10 cellular contexts compared by ENCODE assay signal in genomic region chr18:48842259-48843061, GRCh38.
A peak's percentile ranks its signal among the peaks of the same experiment; 100 is the strongest.
DNase-seq lines count a peak whose midpoint lies in the region; ATAC-seq, FAIRE-seq and TF ChIP-seq lines count a peak whose summit lies in the region.
"Had no signal": no experiment of that assay in that cellular context is flagged by ENCODE, and none has a peak within 500 bp of the region (broad histone marks: within the 10 kb centered on the region; RNA-seq: fewer than 3 reads in every experiment).

No MANE protein-coding gene starts in this region.

- no peak for TF ChIP-seq CTCF in OCI-LY7 (conservative IDR thresholded peaks at IDR 0.05; ENCODE audit: low read length)

- no peaks in the 10 kb centered on the region for H3K9me3 ChIP-seq in OCI-LY7 (ENCODE audit: low read length)

- POLR2A ChIA-PET in OCI-LY7 (lab: Charles Lee), result no interaction called here

- no peaks in the 10 kb centered on the region for H3K36me3 Mint-ChIP-seq in activated naive CD4-positive, alpha-beta T cell treated with anti-CD3 and anti-CD28 coated beads, Interleukin-2, amount 50 U/mL, for 72 hours

- no peaks in the 10 kb centered on the region for H3K79me2 ChIP-seq in OCI-LY7 (ENCODE audit: insufficient read depth, low read depth, low read length)

- peak overlapping the region; percentile 14; the same call in 1 of the 2 replicates for H2AFZ ChIP-seq in OCI-LY7 (ENCODE audit: low read length)

- ATAC-seq in activated naive CD4-positive, alpha-beta T cell treated with anti-CD3 and anti-CD28 coated beads, Interleukin-2, amount 50 U/mL, for 72 hours, result peak; percentile 58 to 76
- ATAC-seq in stimulated activated naive CD8-positive, alpha-beta T cell treated with anti-CD3 and anti-CD28 coated beads, Interleukin-15, Interleukin-2, amounts not matched to agents 100 U/mL and 50 U/mL, for 24 hours, result peak; percentile 51
- ATAC-seq in HG03460 (IDR thresholded peaks at IDR 0.05; ENCODE audit: unreplicated experiment) (no peak), HG02763 (IDR thresholded peaks at IDR 0.05; ENCODE audit: unreplicated experiment) (no peak)

- no TSS peak for BruUV-seq in OCI-LY7 (replicated peaks; lab: Mats Ljungman, UMichigan)

- H3K27ac Mint-ChIP-seq in activated naive CD4-positive, alpha-beta T cell treated with anti-CD3 and anti-CD28 coated beads, Interleukin-2, amount 50 U/mL, for 72 hours, result peak overlapping the region; percentile 53 to 70

- peak overlapping the region; percentile 56 for H3K4me2 ChIP-seq in OCI-LY7 (ENCODE audit: low read length)

- H3K9me3 Mint-ChIP-seq in activated naive CD4-positive, alpha-beta T cell treated with anti-CD3 and anti-CD28 coated beads, Interleukin-2, amount 50 U/mL, for 72 hours, result peaks cover 11 to 17% of the 10 kb centered on the region in 2 donors

- no peaks in the 10 kb centered on the region for H4K20me1 ChIP-seq in OCI-LY7 (ENCODE audit: insufficient read depth, low read length)

- no peak overlapping the region for H3K4me3 ChIP-seq in OCI-LY7 (ENCODE audit: low read depth, low read length, poor library complexity, severe bottlenecking)

- FAIRE-seq in GM19239 (lab: Jason Lieb, UNC), result no peak
- FAIRE-seq: colon had no signal

- intact Hi-C loops in OCI-LY7 (cut with micrococcal nuclease; ENCODE audit: unreplicated experiment), result no loop called here

- H3K4me1 ChIP-seq in OCI-LY7 (ENCODE audit: insufficient read depth, low read length, poor library complexity, severe bottlenecking), result peaks cover 32% of the 10 kb centered on the region

- no peaks in the 10 kb centered on the region for H3K36me3 ChIP-seq in OCI-LY7 (ENCODE audit: insufficient read depth, low read length)

- H3K9me2 ChIP-seq in OCI-LY7 (ENCODE audit: insufficient read depth, low read length), result no peaks in the 10 kb centered on the region

- CTCF ChIA-PET in OCI-LY7 (lab: Charles Lee; ENCODE audit: unreplicated experiment), result no interaction called here

- DNase-seq in OCI-LY7 (ENCODE audit: low spot score) (peak; percentile 45), kidney tubule cell (ENCODE audit: low spot score) (peak; percentile 51), GM19239 (ENCODE audit: insufficient read length, low spot score) (no peak), NOMO-1 treated with DMSO at 0.1 percent for 48 hours (lab: John Stamatoyannopoulos, UW; ENCODE audit: unreplicated experiment) (no peak)
- peak in 1 of 2 donors; percentile 33 for DNase-seq in activated naive CD4-positive, alpha-beta T cell treated with anti-CD3 and anti-CD28 coated beads, Interleukin-2, amount 50 U/mL, for 72 hours (ENCODE audit: low spot score in 2 of 2)
- DNase-seq in stimulated activated naive CD8-positive, alpha-beta T cell treated with anti-CD3 and anti-CD28 coated beads, Interleukin-15, Interleukin-2, amounts not matched to agents 100 U/mL and 50 U/mL, for 24 hours, result peak; percentile 55

- peak overlapping the region; percentile 18 for H3K27ac ChIP-seq in OCI-LY7 (ENCODE audit: low read depth, low read length, poor library complexity, severe bottlenecking)
- H3K27ac ChIP-seq: HL-60 had no signal

Comparison
In these comparisons a context has a peak if more than half of its experiments do, and no peak if none do; other contexts are left out.
1. DNase-seq: peak in OCI-LY7 (single experiment), kidney tubule cell (single experiment) and stimulated activated naive CD8-positive, alpha-beta T cell treated with anti-CD3 and anti-CD28 coated beads, Interleukin-15, Interleukin-2, amounts not matched to agents 100 U/mL and 50 U/mL, for 24 hours (single experiment); none in GM19239 (single experiment) and NOMO-1 treated with DMSO at 0.1 percent for 48 hours (single experiment).
2. ATAC-seq: peak in activated naive CD4-positive, alpha-beta T cell treated with anti-CD3 and anti-CD28 coated beads, Interleukin-2, amount 50 U/mL, for 72 hours (2 of 2) and stimulated activated naive CD8-positive, alpha-beta T cell treated with anti-CD3 and anti-CD28 coated beads, Interleukin-15, Interleukin-2, amounts not matched to agents 100 U/mL and 50 U/mL, for 24 hours (single experiment); none in HG03460 (single experiment) and HG02763 (single experiment).